Comparison of ENCODE assay signal across 18 cellular contexts in genomic region chr3:58441514-58442450, GRCh38.
"Had no signal": no experiment of that assay in that cellular context is flagged by ENCODE, and none has a peak within 500 bp of the region (broad histone marks: within the 10 kb centered on the region; RNA-seq: fewer than 3 reads in every experiment).

No MANE protein-coding gene starts in this region.

- H3K4me1 Mint-ChIP-seq: naive B cell had no signal

- DNase-seq: dorsolateral prefrontal cortex; effector CD8-positive, alpha-beta T cell; gastrocnemius medialis; left colon; left ventricle myocardium superior; mesenchymal stem cell; naive B cell; nephron progenitor cell; posterior cingulate gyrus; sigmoid colon; stimulated activated CD4-positive, alpha-beta T cell treated with anti-CD3 and anti-CD28 coated beads, Interleukin-12 subunit alpha, Interleukin-12 subunit beta, amount 100 ng/mL, for 4 hours; stimulated activated naive CD4-positive, alpha-beta T cell treated with Interleukin-2 at 50 U/mL for 16 hours; trophoblast cell had no signal

- H3K27ac ChIP-seq: coronary artery, dorsolateral prefrontal cortex, gastrocnemius medialis, right atrium auricular region, sigmoid colon had no signal

- H3K4me1 ChIP-seq: gastrocnemius medialis, right atrium auricular region, sigmoid colon had no signal

- H3K27me3 Mint-ChIP-seq: naive B cell had no signal

- H3K9me3 Mint-ChIP-seq: naive B cell, nephron progenitor cell had no signal

- H3K4me3 ChIP-seq: coronary artery, dorsolateral prefrontal cortex, gastrocnemius medialis, lung, right atrium auricular region, sigmoid colon, skin epidermis had no signal

- H3K27ac Mint-ChIP-seq: nephron progenitor cell had no signal

- H3K27me3 ChIP-seq: dorsolateral prefrontal cortex, gastrocnemius medialis, right atrium auricular region, sigmoid colon had no signal

- H3K36me3 Mint-ChIP-seq: naive B cell had no signal

- ATAC-seq: esophagus mucosa, gastrocnemius medialis, left colon, left ventricle myocardium superior had no signal

- H3K9me3 ChIP-seq: gastrocnemius medialis, right atrium auricular region, sigmoid colon had no signal

- H3K36me3 ChIP-seq: gastrocnemius medialis, right atrium auricular region, sigmoid colon had no signal

- H3K4me3 Mint-ChIP-seq: naive B cell, nephron progenitor cell had no signal
